In the genomic region with DNA sequence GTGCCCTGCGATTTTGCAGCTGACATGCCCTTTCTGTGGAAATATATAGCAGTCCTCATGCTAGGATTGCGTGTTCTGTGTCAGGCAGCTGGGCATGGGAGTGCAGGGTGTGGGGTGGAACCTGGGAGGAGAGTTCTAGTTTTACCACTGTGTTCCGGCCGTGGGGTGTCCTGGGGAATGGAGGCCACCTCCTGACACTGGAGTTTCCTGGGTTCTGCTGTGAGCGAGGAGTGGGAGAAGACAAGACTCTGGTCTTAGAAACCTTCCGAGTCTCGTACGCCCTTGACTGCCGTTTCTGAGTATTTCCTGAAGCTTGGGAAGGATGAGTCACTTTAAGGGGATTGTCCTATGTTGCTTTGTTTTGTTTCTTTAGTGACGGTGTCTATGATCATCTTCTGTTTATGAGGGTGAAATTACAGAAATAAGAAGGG, we compare ENCODE assay signal across 8 cellular contexts. TPM values are rescaled to one million over a fixed set of nuclear protein-coding genes. Genes with fewer than 3 reads are reported as not detected.
DNase-seq lines count a peak whose midpoint lies in the region; ATAC-seq lines count a peak whose summit lies in the region.

No MANE protein-coding gene starts in this region.

- H3K4me1 Mint-ChIP-seq in activated CD8-positive, alpha-beta memory T cell treated with anti-CD3 and anti-CD28 coated beads, Interleukin-2, amount 10 ng/mL, durations not matched to agents 7 days and 5 days = peaks cover 68% of the 10 kb centered on the region
- H3K4me1 Mint-ChIP-seq in activated naive CD4-positive, alpha-beta T cell treated with anti-CD3 and anti-CD28 coated beads, Interleukin-2, amount 50 U/mL, for 24 hours = peaks cover 74% of the 10 kb centered on the region

- CTCF ChIA-PET in activated CD8-positive, alpha-beta memory T cell treated with anti-CD3 and anti-CD28 coated beads, Interleukin-2, amount 10 ng/mL, durations not matched to agents 7 days and 5 days (lab: Charles Lee) = no interaction called here

- no peaks in the 10 kb centered on the region for H3K27me3 Mint-ChIP-seq in activated CD8-positive, alpha-beta memory T cell treated with anti-CD3 and anti-CD28 coated beads, Interleukin-2, amount 10 ng/mL, durations not matched to agents 7 days and 5 days
- no peaks in the 10 kb centered on the region for H3K27me3 Mint-ChIP-seq in activated naive CD4-positive, alpha-beta T cell treated with anti-CD3 and anti-CD28 coated beads, Interleukin-2, amount 50 U/mL, for 24 hours

- ATAC-seq in activated CD8-positive, alpha-beta memory T cell treated with anti-CD3 and anti-CD28 coated beads, Interleukin-2, amount 10 ng/mL, durations not matched to agents 7 days and 5 days = peak; percentile 67
- ATAC-seq in left ventricle myocardium superior = peak; percentile 35
- ATAC-seq in HG03439 (IDR thresholded peaks at IDR 0.05; ENCODE audit: unreplicated experiment) = no peak

- intact Hi-C loops in left ventricle myocardium superior (cut with micrococcal nuclease) = no loop called here

- H3K9me3 Mint-ChIP-seq in activated CD8-positive, alpha-beta memory T cell treated with anti-CD3 and anti-CD28 coated beads, Interleukin-2, amount 10 ng/mL, durations not matched to agents 7 days and 5 days (ENCODE audit: low read depth) = no peaks in the 10 kb centered on the region
- H3K9me3 Mint-ChIP-seq in activated naive CD4-positive, alpha-beta T cell treated with anti-CD3 and anti-CD28 coated beads, Interleukin-2, amount 50 U/mL, for 24 hours = no peaks in the 10 kb centered on the region

- peak overlapping the region; percentile 91 for H3K27ac Mint-ChIP-seq in activated CD8-positive, alpha-beta memory T cell treated with anti-CD3 and anti-CD28 coated beads, Interleukin-2, amount 10 ng/mL, durations not matched to agents 7 days and 5 days
- H3K27ac Mint-ChIP-seq in activated naive CD4-positive, alpha-beta T cell treated with anti-CD3 and anti-CD28 coated beads, Interleukin-2, amount 50 U/mL, for 24 hours = peak overlapping the region; percentile 95

- peak overlapping the region; percentile 72 for H3K4me3 Mint-ChIP-seq in activated CD8-positive, alpha-beta memory T cell treated with anti-CD3 and anti-CD28 coated beads, Interleukin-2, amount 10 ng/mL, durations not matched to agents 7 days and 5 days
- H3K4me3 Mint-ChIP-seq in activated naive CD4-positive, alpha-beta T cell treated with anti-CD3 and anti-CD28 coated beads, Interleukin-2, amount 50 U/mL, for 24 hours = peak overlapping the region; percentile 67

- peaks cover 37% of the 10 kb centered on the region for H3K36me3 Mint-ChIP-seq in activated CD8-positive, alpha-beta memory T cell treated with anti-CD3 and anti-CD28 coated beads, Interleukin-2, amount 10 ng/mL, durations not matched to agents 7 days and 5 days
- H3K36me3 Mint-ChIP-seq in activated naive CD4-positive, alpha-beta T cell treated with anti-CD3 and anti-CD28 coated beads, Interleukin-2, amount 50 U/mL, for 24 hours = peaks cover 21% of the 10 kb centered on the region

- peak; percentile 58 for DNase-seq in activated CD8-positive, alpha-beta memory T cell treated with anti-CD3 and anti-CD28 coated beads, Interleukin-2, amount 10 ng/mL, durations not matched to agents 7 days and 5 days
- DNase-seq in activated CD8-positive, alpha-beta memory T cell treated with anti-CD3 and anti-CD28 coated beads, Interleukin-2, amount 50 U/mL, for 4 hours = no peak
- DNase-seq in left ventricle myocardium superior (peak; percentile 39), cerebellar nuclear complex (lab: John Stamatoyannopoulos, UW) (no peak)
- peak; percentile 59 for DNase-seq in stimulated activated CD8-positive, alpha-beta memory T cell treated with anti-CD3 and anti-CD28 coated beads, Interleukin-4, amount 100 ng/mL, for 48 hours
- DNase-seq in activated CD4-positive, CD25-positive, alpha-beta regulatory T cell treated with anti-CD3 and anti-CD28 coated beads, Interleukin-2, amount 50 U/mL, for 72 hours = no peak

RNA-seq across cellular contexts. Expression of a gene that starts 19.0 kb away (rescaled TPM):
- total RNA-seq in activated CD8-positive, alpha-beta memory T cell treated with anti-CD3 and anti-CD28 coated beads, Interleukin-2, amount 10 ng/mL, durations not matched to agents 7 days and 5 days = 100 to 1,000 TPM; 259 to 286 TPM
- total RNA-seq in left ventricle myocardium superior = 360 TPM

RNA-seq across cellular contexts. Expression of a gene that starts 41.8 kb away (rescaled TPM):
- not detected for total RNA-seq in activated CD8-positive, alpha-beta memory T cell treated with anti-CD3 and anti-CD28 coated beads, Interleukin-2, amount 10 ng/mL, durations not matched to agents 7 days and 5 days
- total RNA-seq in left ventricle myocardium superior = 0.32 TPM

Comparison
In these comparisons a context has a peak if more than half of its experiments do, and no peak if none do; other contexts are left out.
1. DNase-seq: peak in activated CD8-positive, alpha-beta memory T cell treated with anti-CD3 and anti-CD28 coated beads, Interleukin-2, amount 10 ng/mL, durations not matched to agents 7 days and 5 days (single experiment), left ventricle myocardium superior (single experiment) and stimulated activated CD8-positive, alpha-beta memory T cell treated with anti-CD3 and anti-CD28 coated beads, Interleukin-4, amount 100 ng/mL, for 48 hours (single experiment); none in activated CD8-positive, alpha-beta memory T cell treated with anti-CD3 and anti-CD28 coated beads, Interleukin-2, amount 50 U/mL, for 4 hours (single experiment), activated CD4-positive, CD25-positive, alpha-beta regulatory T cell treated with anti-CD3 and anti-CD28 coated beads, Interleukin-2, amount 50 U/mL, for 72 hours (single experiment) and cerebellar nuclear complex (0 of 2).